Comparison of ENCODE assay signal across 27 cellular contexts in the genomic region with DNA sequence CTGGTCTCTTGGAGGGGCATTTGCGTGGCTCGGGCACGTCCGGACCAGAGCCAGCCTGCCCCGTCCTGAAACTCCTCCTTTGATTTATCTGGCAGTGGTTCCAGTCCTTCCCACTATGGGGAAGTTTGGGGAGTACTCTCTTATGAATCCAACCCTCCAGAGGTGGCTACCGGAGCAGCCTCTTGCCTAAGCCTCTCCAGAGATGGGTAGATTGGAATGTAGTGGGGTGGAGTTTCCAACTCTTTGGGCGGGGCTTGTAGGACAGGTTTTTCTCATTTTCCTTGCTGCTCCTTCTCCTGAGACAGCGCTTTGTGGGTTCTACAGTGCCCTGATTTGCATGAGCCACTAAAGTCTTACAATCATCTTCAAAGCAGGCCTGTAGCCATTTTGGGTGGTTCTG.
A peak's percentile ranks its signal among the peaks of the same experiment; 100 is the strongest.
DNase-seq lines count a peak whose midpoint lies in the region; ATAC-seq and TF ChIP-seq lines count a peak whose summit lies in the region.
"Had no signal": no experiment of that assay in that cellular context is flagged by ENCODE, and none has a peak within 500 bp of the region (broad histone marks: within the 10 kb centered on the region; RNA-seq: fewer than 3 reads in every experiment).

No MANE protein-coding gene starts in this region.

- peaks cover 25% of the 10 kb centered on the region for H3K27me3 ChIP-seq in PC-3 (ENCODE audit: low read length)
- no peaks in the 10 kb centered on the region for H3K27me3 ChIP-seq in duodenal mucosa (ENCODE audit: control insufficient read depth in 1 of 2, insufficient read depth in 2 of 2, low read length in 2 of 2)
- H3K27me3 ChIP-seq: ovary, upper lobe of right lung had no signal

- no peaks in the 10 kb centered on the region for H3K79me2 ChIP-seq in PC-3 (ENCODE audit: low read length)

- TF ChIP-seq CTCF in PC-3 (conservative IDR thresholded peaks at IDR 0.05; ENCODE audit: low read depth, low read length) (no peak), type B pancreatic cell (conservative IDR thresholded peaks at IDR 0.05) (no peak)

- H3K4me1 Mint-ChIP-seq in type B pancreatic cell (ENCODE audit: unreplicated experiment), result no peaks in the 10 kb centered on the region

- H3K27ac Mint-ChIP-seq in type B pancreatic cell, result peak overlapping the region; percentile 80
- H3K27ac Mint-ChIP-seq: activated CD4-positive, alpha-beta T cell treated with anti-CD3 and anti-CD28 coated beads for 36 hours; activated T-cell treated with anti-CD3 and anti-CD28 coated beads, Interleukin-2, amount 50 U/mL, for 24 hours; nephron had no signal

- no peak overlapping the region for H2AFZ ChIP-seq in PC-3 (ENCODE audit: low read length)

- H3K27ac ChIP-seq in PC-3 (ENCODE audit: low read length) (no peak overlapping the region), duodenal mucosa (ENCODE audit: low read depth, low read length) (no peak overlapping the region)
- H3K27ac ChIP-seq: C4-2B, ovary, right atrium auricular region, upper lobe of right lung had no signal

- H3K9me3 ChIP-seq in PC-3 (ENCODE audit: low read length), result no peaks in the 10 kb centered on the region
- no peaks in the 10 kb centered on the region for H3K9me3 ChIP-seq in duodenal mucosa (ENCODE audit: control insufficient read depth in 1 of 2, low read length in 2 of 2)
- H3K9me3 ChIP-seq: ovary, right atrium auricular region, SK-N-SH, upper lobe of right lung had no signal

- H3K9me3 Mint-ChIP-seq in type B pancreatic cell, result peaks cover 6% of the 10 kb centered on the region
- H3K9me3 Mint-ChIP-seq: activated T-cell treated with anti-CD3 and anti-CD28 coated beads, Interleukin-2, amount 50 U/mL, for 24 hours; IgD-negative memory B cell had no signal

- H3K27me3 Mint-ChIP-seq in type B pancreatic cell, result no peaks in the 10 kb centered on the region
- H3K27me3 Mint-ChIP-seq: activated CD4-positive, alpha-beta T cell treated with anti-CD3 and anti-CD28 coated beads for 36 hours had no signal

- POLR2A ChIA-PET in PC-3 (lab: Charles Lee; ENCODE audit: unreplicated experiment), result no interaction called here

- no peaks in the 10 kb centered on the region for H3K36me3 Mint-ChIP-seq in type B pancreatic cell
- H3K36me3 Mint-ChIP-seq: brain, IgD-negative memory B cell had no signal

- no peaks in the 10 kb centered on the region for H4K20me1 ChIP-seq in PC-3 (ENCODE audit: low read length)

- H3K4me2 ChIP-seq in PC-3 (ENCODE audit: low read length), result no peak overlapping the region
- H3K4me2 ChIP-seq: SK-N-SH had no signal

- no peaks in the 10 kb centered on the region for H3K36me3 ChIP-seq in PC-3 (ENCODE audit: low read depth, low read length)
- H3K36me3 ChIP-seq in duodenal mucosa (ENCODE audit: control insufficient read depth in 1 of 2, insufficient read depth in 2 of 2, low read length in 2 of 2), result no peaks in the 10 kb centered on the region
- H3K36me3 ChIP-seq: ovary, right atrium auricular region, upper lobe of right lung had no signal

- peak; percentile 2 for DNase-seq in PC-3
- DNase-seq in left colon, result peak; percentile 22 to 33
- DNase-seq in type B pancreatic cell (ENCODE audit: extremely low spot score, unreplicated experiment), result no peak
- DNase-seq in MV-4-11 (lab: John Stamatoyannopoulos, UW), result no peak
- no peak for DNase-seq in SKM-1 (lab: John Stamatoyannopoulos, UW; ENCODE audit: unreplicated experiment)
- DNase-seq in NCI-H446 (lab: John Stamatoyannopoulos, UW), result no peak
- DNase-seq: activated CD4-positive, alpha-beta T cell treated with anti-CD3 and anti-CD28 coated beads for 36 hours; activated CD8-positive, alpha-beta memory T cell treated with anti-CD3 and anti-CD28 coated beads for 24 hours; activated gamma-delta T cell treated with Interleukin-2 at 50 U/mL for 16 hours; activated T-cell treated with anti-CD3 and anti-CD28 coated beads, Interleukin-2, amount 50 U/mL, for 24 hours; DMS79; effector CD8-positive, alpha-beta T cell; hippocampal formation; left ventricle myocardium superior; NCI-H2029; ovary; SK-N-SH; stimulated activated CD4-positive, alpha-beta T cell treated with anti-CD3 and anti-CD28 coated beads, Interleukin-12 subunit alpha, Interleukin-12 subunit beta, amount 100 ng/mL, for 4 hours; stimulated activated CD4-positive, alpha-beta T cell treated with anti-CD3 and anti-CD28 coated beads, Interleukin-4, amount 100 ng/mL, for 1 hour; T-helper 2 cell; upper lobe of right lung had no signal

- no peak for ATAC-seq in PC-3
- ATAC-seq in left colon, result peak; percentile 46
- ATAC-seq: activated CD4-positive, alpha-beta T cell treated with anti-CD3 and anti-CD28 coated beads for 36 hours; left ventricle myocardium superior; upper lobe of right lung had no signal

- no peaks in the 10 kb centered on the region for H3F3A ChIP-seq in PC-3 (ENCODE audit: low read length, unreplicated experiment)

- H3K9ac ChIP-seq in PC-3 (ENCODE audit: low read length), result no peak overlapping the region
- H3K9ac ChIP-seq in duodenal mucosa (ENCODE audit: low read depth in 1 of 2, low read length in 2 of 2), result peak overlapping the region in 1 of 2 donors; percentile 19
- H3K9ac ChIP-seq: SK-N-SH had no signal

- intact Hi-C loops in PC-3 (cut with micrococcal nuclease) (no loop called here), left colon (cut with DNase I, micrococcal nuclease) (no loop called here)

- no peaks in the 10 kb centered on the region for H3K9me2 ChIP-seq in PC-3 (replicated peaks; ENCODE audit: low read length)
- H3K9me2 ChIP-seq: SK-N-SH had no signal

- no TSS peak for BruUV-seq in PC-3 (replicated peaks; lab: Mats Ljungman, UMichigan)

- CTCF ChIA-PET in PC-3 (lab: Charles Lee), result no interaction called here

- H3K4me3 ChIP-seq in PC-3 (ENCODE audit: low read length) (no peak overlapping the region), duodenal mucosa (ENCODE audit: low read depth in 1 of 2, low read length in 2 of 2) (peak overlapping the region; percentile 43 to 51)
- H3K4me3 ChIP-seq: ovary, right atrium auricular region, upper lobe of right lung had no signal

- peak overlapping the region; percentile 35 for H3K4me3 Mint-ChIP-seq in type B pancreatic cell
- H3K4me3 Mint-ChIP-seq: activated CD4-positive, alpha-beta T cell treated with anti-CD3 and anti-CD28 coated beads for 36 hours; activated T-cell treated with anti-CD3 and anti-CD28 coated beads, Interleukin-2, amount 50 U/mL, for 24 hours; brain; nephron had no signal

- H3K4me1 ChIP-seq in PC-3 (ENCODE audit: insufficient read depth, low read length) (no peaks in the 10 kb centered on the region; the same call in 1 of the 2 replicates), duodenal mucosa (ENCODE audit: control insufficient read depth in 1 of 2, insufficient read depth in 2 of 2, low read length in 2 of 2) (peaks cover 5 to 14% of the 10 kb centered on the region in 2 donors)
- H3K4me1 ChIP-seq: right atrium auricular region, upper lobe of right lung had no signal

Comparison
In these comparisons a context has a peak if more than half of its experiments do, and no peak if none do; other contexts are left out.
1. DNase-seq: peak in PC-3 (single experiment) and left colon (2 of 2); none in type B pancreatic cell (single experiment), MV-4-11 (single experiment), SKM-1 (single experiment) and NCI-H446 (0 of 2).